In the genomic region with DNA sequence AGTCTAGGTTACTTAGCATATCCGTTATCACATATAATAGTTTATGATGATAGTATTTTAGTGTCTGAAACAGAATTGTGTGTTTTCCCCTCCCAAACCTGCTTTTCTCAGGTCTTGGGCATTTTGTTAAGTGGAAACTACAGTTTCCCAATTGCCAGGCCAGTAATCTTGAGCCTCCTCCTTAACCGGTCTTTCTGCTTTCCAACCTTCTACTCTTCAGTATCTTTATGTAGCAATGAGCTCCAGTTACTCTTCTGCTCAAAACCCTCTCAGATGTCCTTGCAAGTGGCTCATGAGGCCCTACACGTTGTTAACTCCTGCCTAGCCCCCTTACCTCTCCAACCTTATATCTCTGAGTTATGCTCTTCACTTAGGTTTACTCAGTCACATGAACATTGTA, we compare ENCODE assay signal across 21 cellular contexts. TPM values are rescaled to one million over a fixed set of nuclear protein-coding genes. Genes with fewer than 3 reads are reported as not detected.
DNase-seq lines count a peak whose midpoint lies in the region; ATAC-seq, FAIRE-seq and TF ChIP-seq lines count a peak whose summit lies in the region.
"Had no signal": no experiment of that assay in that cellular context is flagged by ENCODE, and none has a peak within 500 bp of the region (broad histone marks: within the 10 kb centered on the region; RNA-seq: fewer than 3 reads in every experiment).

No MANE protein-coding gene starts in this region.

- H3K27me3 ChIP-seq in astrocyte (ENCODE audit: insufficient read depth, low read length) (no peaks in the 10 kb centered on the region), upper lobe of right lung (no peaks in the 10 kb centered on the region)
- H3K27me3 ChIP-seq: ascending aorta, suprapubic skin had no signal

- peaks cover 100% of the 10 kb centered on the region for H3K79me2 ChIP-seq in astrocyte (ENCODE audit: insufficient read depth, low read length)

- no peak overlapping the region for H2AFZ ChIP-seq in astrocyte (ENCODE audit: low read depth, low read length)

- intact Hi-C loops in activated naive CD4-positive, alpha-beta T cell treated with anti-CD3 and anti-CD28 coated beads for 36 hours (cut with micrococcal nuclease), result no loop called here
- intact Hi-C loops in upper lobe of right lung (cut with DNase I) (no loop called here), Right ventricle myocardium superior (cut with DNase I) (no loop called here)

- peak overlapping the region; percentile 16 for H3K4me3 Mint-ChIP-seq in activated naive CD4-positive, alpha-beta T cell treated with anti-CD3 and anti-CD28 coated beads, Interleukin-2, amount 50 U/mL, for 24 hours
- no peak overlapping the region for H3K4me3 Mint-ChIP-seq in activated naive CD4-positive, alpha-beta T cell treated with anti-CD3 and anti-CD28 coated beads for 36 hours
- H3K4me3 Mint-ChIP-seq in astrocyte (ENCODE audit: unreplicated experiment) (peak overlapping the region; percentile 8), mesothelial cell of epicardium (no peak overlapping the region)

- FAIRE-seq in astrocyte (lab: Jason Lieb, UNC), result no peak
- FAIRE-seq: GM12878 had no signal

- no peaks in the 10 kb centered on the region for H3K27me3 Mint-ChIP-seq in activated naive CD4-positive, alpha-beta T cell treated with anti-CD3 and anti-CD28 coated beads, Interleukin-2, amount 50 U/mL, for 24 hours
- no peaks in the 10 kb centered on the region for H3K27me3 Mint-ChIP-seq in activated naive CD4-positive, alpha-beta T cell treated with anti-CD3 and anti-CD28 coated beads for 36 hours (ENCODE audit: low read depth)
- no peaks in the 10 kb centered on the region for H3K27me3 Mint-ChIP-seq in astrocyte (ENCODE audit: low read depth, unreplicated experiment)
- H3K27me3 Mint-ChIP-seq in mesothelial cell of epicardium (ENCODE audit: low read depth), result no peaks in the 10 kb centered on the region

- H3K4me2 ChIP-seq in astrocyte (ENCODE audit: low read length), result no peak overlapping the region

- H3K27ac ChIP-seq in astrocyte (ENCODE audit: low read depth, low read length) (no peak overlapping the region), upper lobe of right lung (no peak overlapping the region)
- H3K27ac ChIP-seq: ascending aorta, C4-2B, RWPE1, suprapubic skin had no signal

- H3K4me3 ChIP-seq in astrocyte (ENCODE audit: insufficient read depth, low read depth, low read length) (no peak overlapping the region), upper lobe of right lung (no peak overlapping the region)
- H3K4me3 ChIP-seq: ascending aorta, GM12878, suprapubic skin had no signal

- peaks cover 95% of the 10 kb centered on the region for H3K4me1 Mint-ChIP-seq in activated naive CD4-positive, alpha-beta T cell treated with anti-CD3 and anti-CD28 coated beads, Interleukin-2, amount 50 U/mL, for 24 hours
- H3K4me1 Mint-ChIP-seq in activated naive CD4-positive, alpha-beta T cell treated with anti-CD3 and anti-CD28 coated beads for 36 hours (ENCODE audit: low read depth), result peaks cover 77% of the 10 kb centered on the region
- H3K4me1 Mint-ChIP-seq in astrocyte (ENCODE audit: low read depth, unreplicated experiment) (peaks cover 56% of the 10 kb centered on the region), mesothelial cell of epicardium (peaks cover 54% of the 10 kb centered on the region)

- CTCF ChIA-PET in activated naive CD4-positive, alpha-beta T cell treated with anti-CD3 and anti-CD28 coated beads for 36 hours (lab: Charles Lee), result no interaction called here

- ATAC-seq in upper lobe of right lung (peak; percentile 52), Right ventricle myocardium superior (ENCODE audit: poor library complexity) (no peak)
- ATAC-seq: activated CD4-positive, CD25-positive, alpha-beta regulatory T cell treated with anti-CD3 and anti-CD28 coated beads, Interleukin-2, amount 50 U/mL, for 24 hours; GM12878; right cardiac atrium had no signal

- H3K36me3 Mint-ChIP-seq in activated naive CD4-positive, alpha-beta T cell treated with anti-CD3 and anti-CD28 coated beads, Interleukin-2, amount 50 U/mL, for 24 hours, result peaks cover 21% of the 10 kb centered on the region
- H3K36me3 Mint-ChIP-seq in activated naive CD4-positive, alpha-beta T cell treated with anti-CD3 and anti-CD28 coated beads for 36 hours (ENCODE audit: low read depth), result peaks cover 62% of the 10 kb centered on the region
- peaks cover 24% of the 10 kb centered on the region for H3K36me3 Mint-ChIP-seq in astrocyte (ENCODE audit: low read depth, unreplicated experiment)
- peaks cover 20% of the 10 kb centered on the region for H3K36me3 Mint-ChIP-seq in mesothelial cell of epicardium

- peak overlapping the region; percentile 86 for H3K27ac Mint-ChIP-seq in activated naive CD4-positive, alpha-beta T cell treated with anti-CD3 and anti-CD28 coated beads, Interleukin-2, amount 50 U/mL, for 24 hours
- no peak overlapping the region for H3K27ac Mint-ChIP-seq in activated naive CD4-positive, alpha-beta T cell treated with anti-CD3 and anti-CD28 coated beads for 36 hours
- peak overlapping the region; percentile 49 for H3K27ac Mint-ChIP-seq in astrocyte (ENCODE audit: unreplicated experiment)
- peak overlapping the region; percentile 80 for H3K27ac Mint-ChIP-seq in mesothelial cell of epicardium

- no peaks in the 10 kb centered on the region for H3K9me3 ChIP-seq in astrocyte (ENCODE audit: insufficient read depth, low read depth, low read length)
- no peaks in the 10 kb centered on the region for H3K9me3 ChIP-seq in upper lobe of right lung
- H3K9me3 ChIP-seq: ascending aorta, suprapubic skin had no signal

- DNase-seq in activated naive CD4-positive, alpha-beta T cell treated with anti-CD3 and anti-CD28 coated beads for 36 hours, result no peak
- no peak for DNase-seq in astrocyte (ENCODE audit: low read depth)
- no peak for DNase-seq in mesothelial cell of epicardium (ENCODE audit: low spot score in 2 of 2, unreplicated experiment in 2 of 2)
- no peak for DNase-seq in upper lobe of right lung
- DNase-seq in stimulated activated CD4-positive, alpha-beta T cell treated with anti-CD3 and anti-CD28 coated beads, Interleukin-4, amount 100 ng/mL, for 1 hour, result no peak
- no peak for DNase-seq in Right ventricle myocardium superior
- no peak for DNase-seq in LoVo (ENCODE audit: low spot score)
- DNase-seq: activated CD8-positive, alpha-beta memory T cell treated with anti-CD3 and anti-CD28 coated beads, Interleukin-2, amount 50 U/mL, for 4 hours; activated naive CD4-positive, alpha-beta T cell treated with Interleukin-2 at 50 U/mL for 16 hours; effector memory CD4-positive, alpha-beta T cell; IMR-90; NCI-H1694; NCI-H69; right cardiac atrium had no signal

- H3K36me3 ChIP-seq in astrocyte (ENCODE audit: insufficient read depth, low read length) (peaks cover 33% of the 10 kb centered on the region), upper lobe of right lung (peaks cover 32% of the 10 kb centered on the region)

- H3K9ac ChIP-seq in astrocyte (ENCODE audit: low read length), result no peak overlapping the region

- H4K20me1 ChIP-seq in astrocyte (ENCODE audit: insufficient read depth, low read length), result peaks cover 99% of the 10 kb centered on the region

- peaks cover 5% of the 10 kb centered on the region for H3K4me1 ChIP-seq in astrocyte (ENCODE audit: insufficient read depth, low read length)
- H3K4me1 ChIP-seq in upper lobe of right lung, result peaks cover 61% of the 10 kb centered on the region

- no peaks in the 10 kb centered on the region for H3K9me3 Mint-ChIP-seq in activated naive CD4-positive, alpha-beta T cell treated with anti-CD3 and anti-CD28 coated beads, Interleukin-2, amount 50 U/mL, for 24 hours
- H3K9me3 Mint-ChIP-seq in activated naive CD4-positive, alpha-beta T cell treated with anti-CD3 and anti-CD28 coated beads for 36 hours, result no peaks in the 10 kb centered on the region
- no peaks in the 10 kb centered on the region for H3K9me3 Mint-ChIP-seq in astrocyte (ENCODE audit: unreplicated experiment)
- no peaks in the 10 kb centered on the region for H3K9me3 Mint-ChIP-seq in mesothelial cell of epicardium

- TF ChIP-seq CTCF in astrocyte (IDR thresholded peaks at IDR 0.05; ENCODE audit: insufficient read depth, low read depth, low read length) (no peak), mesothelial cell of epicardium (IDR thresholded peaks at IDR 0.05; ENCODE audit: unreplicated experiment) (no peak), upper lobe of right lung (IDR thresholded peaks at IDR 0.05) (no peak)

RNA-seq across cellular contexts. Expression of gene WAC, which starts 22.0 kb away (rescaled TPM):
- 10 to 100 TPM; 77.1 to 82.9 TPM for total RNA-seq in activated naive CD4-positive, alpha-beta T cell treated with anti-CD3 and anti-CD28 coated beads for 36 hours
- total RNA-seq in astrocyte, result 112 and 123 TPM in 2 replicates
- total RNA-seq in mesothelial cell of epicardium, result 133 to 141 TPM (median 139 TPM) in 3 replicates
- total RNA-seq in upper lobe of right lung, result 122 TPM
- 92.9 TPM for total RNA-seq in Right ventricle myocardium superior

Comparison
In these comparisons a context has a peak if more than half of its experiments do, and no peak if none do; other contexts are left out.
1. H3K4me3 Mint-ChIP-seq: peak in activated naive CD4-positive, alpha-beta T cell treated with anti-CD3 and anti-CD28 coated beads, Interleukin-2, amount 50 U/mL, for 24 hours (single experiment) and astrocyte (single experiment); none in activated naive CD4-positive, alpha-beta T cell treated with anti-CD3 and anti-CD28 coated beads for 36 hours (single experiment) and mesothelial cell of epicardium (single experiment).